ENCODE assay signal across 13 cellular contexts in genomic region chr22:28894320-28894719, GRCh38. TPM values are rescaled to one million over a fixed set of nuclear protein-coding genes. Genes with fewer than 3 reads are reported as not detected.
DNase-seq lines count a peak whose midpoint lies in the region; ATAC-seq and TF ChIP-seq lines count a peak whose summit lies in the region.
"Had no signal": no experiment of that assay in that cellular context is flagged by ENCODE, and none has a peak within 500 bp of the region (broad histone marks: within the 10 kb centered on the region; RNA-seq: fewer than 3 reads in every experiment).

No MANE protein-coding gene starts in this region.

- DNase-seq in AML-193 (lab: John Stamatoyannopoulos, UW) (peak; percentile 17 to 28), NB4 (ENCODE audit: low read depth) (peak; percentile 86), adrenal gland (peak in 5 of 7 donors; percentile 33 to 76 (median 48)), right cardiac atrium (peak in 1 of 3 donors; percentile 68), immature natural killer cell (no peak), LoVo (ENCODE audit: low spot score) (no peak), GM10266 (ENCODE audit: extremely low spot score) (no peak)
- DNase-seq: activated CD4-positive, alpha-beta memory T cell treated with anti-CD3 and anti-CD28 coated beads, Interleukin-2, amount 10 ng/mL, durations not matched to agents 7 days and 5 days; effector CD8-positive, alpha-beta T cell; H7; SK-N-SH had no signal

- peaks cover 9% of the 10 kb centered on the region in 2 donors for H3K4me1 Mint-ChIP-seq in immature natural killer cell

- peaks cover 15 to 23% of the 10 kb centered on the region in 2 donors for H3K4me1 ChIP-seq in adrenal gland (replicated peaks in 1 of 2)
- peaks cover 6% of the 10 kb centered on the region for H3K4me1 ChIP-seq in right cardiac atrium (ENCODE audit: control insufficient read depth, insufficient read depth, low read length)

- H3K27me3 ChIP-seq in adrenal gland, result no peaks in the 10 kb centered on the region
- H3K27me3 ChIP-seq in right cardiac atrium (ENCODE audit: control insufficient read depth, insufficient read depth), result no peaks in the 10 kb centered on the region

- intact Hi-C loops in adrenal gland (cut with DNase I), result no loop called here
- intact Hi-C loops in right cardiac atrium (cut with DNase I), result no loop called here

- 30 to 46% (median 43%) methylated on average over 3 to 8 of the region's 8 CpGs for WGBS in adrenal gland, 4 donors
- 66% methylated on average over 8 of the region's 8 CpGs for WGBS in right cardiac atrium

- H3K27ac ChIP-seq in adrenal gland (peak overlapping the region in 1 of 5 donors; percentile 34), right cardiac atrium (ENCODE audit: low read length) (peak overlapping the region; percentile 73)
- H3K27ac ChIP-seq: KMS-11 had no signal

- ATAC-seq in right cardiac atrium, result peak; percentile 61 to 65
- no peak for ATAC-seq in HG03469 (IDR thresholded peaks at IDR 0.05; ENCODE audit: unreplicated experiment)

- no peaks in the 10 kb centered on the region for H3K9me3 Mint-ChIP-seq in immature natural killer cell
- H3K9me3 Mint-ChIP-seq: activated CD4-positive, alpha-beta memory T cell treated with anti-CD3 and anti-CD28 coated beads, Interleukin-2, amount 10 ng/mL, durations not matched to agents 7 days and 5 days had no signal

- H3K36me3 ChIP-seq in adrenal gland (replicated peaks in 1 of 2), result no peaks in the 10 kb centered on the region

- no peaks in the 10 kb centered on the region for H3K9me3 ChIP-seq in adrenal gland (replicated peaks in 1 of 3)
- no peaks in the 10 kb centered on the region for H3K9me3 ChIP-seq in right cardiac atrium (ENCODE audit: control insufficient read depth, low read length)
- H3K9me3 ChIP-seq: SK-N-SH had no signal

- H3K36me3 Mint-ChIP-seq in immature natural killer cell, result peaks cover 0 to 3% (median 0%) of the 10 kb centered on the region in 3 donors

- TF ChIP-seq CTCF in NB4 (IDR thresholded peaks at IDR 0.05; ENCODE audit: low read depth, low read length) (no peak), adrenal gland (IDR thresholded peaks at IDR 0.05) (no peak), GM10266 (IDR thresholded peaks at IDR 0.05; ENCODE audit: control insufficient read depth, insufficient read depth, low read depth, missing control alignments) (no peak)

- TF ChIP-seq POLR2A in NB4 (IDR thresholded peaks at IDR 0.05; ENCODE audit: extremely low read depth, insufficient read length) (no peak), adrenal gland (IDR thresholded peaks at IDR 0.05) (no peak)

- H3K27me3 Mint-ChIP-seq in immature natural killer cell (ENCODE audit: low read depth in 3 of 3), result peaks cover 5 to 8% (median 6%) of the 10 kb centered on the region in 3 donors

- H3K4me3 ChIP-seq in NB4 (ENCODE audit: low read depth, low read length), result peak overlapping the region; percentile 23
- no peak overlapping the region for H3K4me3 ChIP-seq in adrenal gland
- no peak overlapping the region for H3K4me3 ChIP-seq in right cardiac atrium (ENCODE audit: low read length)

- H3K4me3 Mint-ChIP-seq in immature natural killer cell, result no peak overlapping the region
- H3K4me3 Mint-ChIP-seq: activated CD4-positive, alpha-beta memory T cell treated with anti-CD3 and anti-CD28 coated beads, Interleukin-2, amount 10 ng/mL, durations not matched to agents 7 days and 5 days had no signal

- no peak overlapping the region for H3K27ac Mint-ChIP-seq in immature natural killer cell
- H3K27ac Mint-ChIP-seq: activated CD4-positive, alpha-beta memory T cell treated with anti-CD3 and anti-CD28 coated beads, Interleukin-2, amount 10 ng/mL, durations not matched to agents 7 days and 5 days had no signal

RNA-seq across cellular contexts. Expression of gene ZNRF3, which starts 10.9 kb away (rescaled TPM):
- total RNA-seq in adrenal gland (10 to 100 TPM; 15.1 to 40.9 (median 23.9) TPM), right cardiac atrium (1 to 10 TPM; 8.4 to 9.4 (median 8.8) TPM)
- polyA plus RNA-seq in adrenal gland (1 to 10 TPM; 3.1 to 8.7 (median 5.1) TPM), right cardiac atrium (4.0 TPM), immature natural killer cell (under 1 TPM; 0.06 to 0.28 (median 0.18) TPM)

Comparison
In these comparisons a context has a peak if more than half of its experiments do, and no peak if none do; other contexts are left out.
1. DNase-seq: peak in AML-193 (2 of 2), NB4 (single experiment) and adrenal gland (5 of 7); none in immature natural killer cell (0 of 3), LoVo (single experiment) and GM10266 (single experiment).